ENCODE assay signal across 1 cellular context in the genomic region with DNA sequence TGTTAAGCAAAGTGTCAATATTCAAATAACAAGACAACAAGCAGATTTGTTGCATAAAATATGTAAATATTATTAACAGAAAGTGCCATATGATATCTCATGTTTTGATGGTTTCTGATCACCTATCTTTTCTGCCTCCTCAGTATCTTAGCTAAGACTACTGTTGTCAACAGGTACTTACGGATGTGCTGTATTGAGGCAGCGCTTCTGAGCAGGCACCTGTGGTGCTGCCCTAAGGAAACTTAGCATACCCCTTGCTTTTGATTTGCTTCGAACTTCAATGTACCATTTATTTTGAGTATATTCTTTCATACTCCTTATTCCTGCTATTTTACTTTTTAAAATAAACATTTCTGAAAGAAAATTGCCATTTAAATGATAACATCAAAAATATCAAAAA.
TF ChIP-seq lines count a peak whose summit lies in the region.

No MANE protein-coding gene starts in this region.

TF ChIP-seq in H1, 55 proteins besides CTCF, POLR2A, EP300 and RAD21:
- TF ChIP-seq RFX5 (IDR thresholded peaks at IDR 0.05; ENCODE audit: borderline replicate concordance, low read depth, low read length) (no peak), TEAD4 (IDR thresholded peaks at IDR 0.05; ENCODE audit: low read depth, low read length) (no peak), CBX8 (IDR thresholded peaks at IDR 0.05; ENCODE audit: borderline replicate concordance, low read depth, low read length) (no peak), TAF1 (IDR thresholded peaks at IDR 0.05; ENCODE audit: low read depth, low read length) (no peak), NANOG (IDR thresholded peaks at IDR 0.05; ENCODE audit: insufficient read depth, low read depth, low read length, poor library complexity, severe bottlenecking) (no peak), POLR2AphosphoS5 (IDR thresholded peaks at IDR 0.05; ENCODE audit: low read depth, low read length) (no peak), HDAC2 (IDR thresholded peaks at IDR 0.05; ENCODE audit: borderline replicate concordance in 1 of 2, low read depth in 2 of 2, low read length in 2 of 2) (no peak), CBX5 (IDR thresholded peaks at IDR 0.05; ENCODE audit: low read depth, low read length) (no peak)
- TF ChIP-seq, protein P1, sequence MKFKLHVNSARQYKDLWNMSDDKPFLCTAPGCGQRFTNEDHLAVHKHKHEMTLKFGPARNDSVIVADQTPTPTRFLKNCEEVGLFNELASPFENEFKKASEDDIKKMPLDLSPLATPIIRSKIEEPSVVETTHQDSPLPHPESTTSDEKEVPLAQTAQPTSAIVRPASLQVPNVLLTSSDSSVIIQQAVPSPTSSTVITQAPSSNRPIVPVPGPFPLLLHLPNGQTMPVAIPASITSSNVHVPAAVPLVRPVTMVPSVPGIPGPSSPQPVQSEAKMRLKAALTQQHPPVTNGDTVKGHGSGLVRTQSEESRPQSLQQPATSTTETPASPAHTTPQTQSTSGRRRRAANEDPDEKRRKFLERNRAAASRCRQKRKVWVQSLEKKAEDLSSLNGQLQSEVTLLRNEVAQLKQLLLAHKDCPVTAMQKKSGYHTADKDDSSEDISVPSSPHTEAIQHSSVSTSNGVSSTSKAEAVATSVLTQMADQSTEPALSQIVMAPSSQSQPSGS (IDR thresholded peaks at IDR 0.05; ENCODE audit: low read length) = no peak
- TF ChIP-seq, protein P2, sequence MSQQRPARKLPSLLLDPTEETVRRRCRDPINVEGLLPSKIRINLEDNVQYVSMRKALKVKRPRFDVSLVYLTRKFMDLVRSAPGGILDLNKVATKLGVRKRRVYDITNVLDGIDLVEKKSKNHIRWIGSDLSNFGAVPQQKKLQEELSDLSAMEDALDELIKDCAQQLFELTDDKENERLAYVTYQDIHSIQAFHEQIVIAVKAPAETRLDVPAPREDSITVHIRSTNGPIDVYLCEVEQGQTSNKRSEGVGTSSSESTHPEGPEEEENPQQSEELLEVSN (IDR thresholded peaks at IDR 0.05) = no peak
